9 cellular contexts compared by ENCODE assay signal in the genomic region with DNA sequence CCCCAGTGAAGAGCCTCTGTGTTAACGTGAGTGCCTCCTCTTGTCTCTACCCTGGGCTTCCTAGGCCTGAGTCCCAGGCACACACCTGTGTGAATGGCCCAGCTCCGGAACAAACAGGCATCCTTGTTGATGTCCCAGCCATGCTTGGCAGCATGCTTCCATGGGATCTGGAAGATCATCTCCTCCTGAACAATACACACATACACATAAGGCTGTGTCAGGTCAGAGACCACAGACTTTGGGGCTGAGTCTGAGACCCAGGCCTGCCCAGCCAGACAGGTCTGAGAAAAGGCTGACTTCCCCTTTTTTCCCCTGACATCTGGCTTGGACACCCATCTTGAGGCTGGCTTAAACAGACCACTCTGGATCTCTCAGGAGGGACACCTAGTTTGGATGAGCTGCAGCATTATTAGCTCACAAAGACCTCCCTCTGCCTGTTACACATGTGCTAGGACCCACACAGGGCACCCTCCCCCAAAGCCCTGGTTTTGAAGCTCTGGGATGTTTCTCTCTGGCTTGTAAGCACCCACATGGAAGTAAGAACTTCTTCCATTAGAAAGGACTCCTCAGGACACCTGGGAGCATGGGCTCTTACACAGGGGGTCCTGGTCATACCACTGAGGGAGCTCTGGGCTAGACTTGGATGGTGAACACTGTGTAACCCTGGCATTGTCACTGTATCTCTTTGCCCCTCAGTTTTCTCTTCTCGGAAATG. TPM values are rescaled to one million over a fixed set of nuclear protein-coding genes. Genes with fewer than 3 reads are reported as not detected.
DNase-seq lines count a peak whose midpoint lies in the region; ATAC-seq and TF ChIP-seq lines count a peak whose summit lies in the region.
"Had no signal": no experiment of that assay in that cellular context is flagged by ENCODE, and none has a peak within 500 bp of the region (broad histone marks: within the 10 kb centered on the region; RNA-seq: fewer than 3 reads in every experiment).

No MANE protein-coding gene starts in this region.

- CTCF ChIA-PET in Panc1 (lab: Charles Lee) = no interaction called here

- H3K79me2 ChIP-seq in GM23248 (ENCODE audit: insufficient read depth) = peaks cover 29% of the 10 kb centered on the region

- ATAC-seq in Panc1 (no peak), sciatic nerve (no peak), HG02588 (IDR thresholded peaks at IDR 0.05; ENCODE audit: unreplicated experiment) (no peak)
- ATAC-seq: mucosa of descending colon had no signal

- POLR2A ChIA-PET in Panc1 (lab: Charles Lee) = interaction anchor here (1.1 kb wide), 1 partner anchor 13 kb away, joined by 3 read pairs; no protein-coding TSS in a partner anchor

- TSS peak; percentile 69 for BruUV-seq in Panc1 (replicated peaks; lab: Mats Ljungman, UMichigan)

- 70 to 83% methylated on average over 3 of the region's 3 CpGs for WGBS in GM23248 (ENCODE audit: low coverage in 1 of 2, low lambda C conversion rate in 2 of 2, missing lambda C conversion rate in 2 of 2), 2 experiments

- H3K27me3 ChIP-seq in Panc1 (ENCODE audit: control insufficient read depth, insufficient read depth, low read length) (no peaks in the 10 kb centered on the region), GM23248 (replicated peaks; ENCODE audit: insufficient read depth) (no peaks in the 10 kb centered on the region)

- H3K9ac ChIP-seq in GM23248 = no peak overlapping the region

- in situ Hi-C loops in Panc1 (cut with HindIII; ENCODE audit: low pct_unique_long_range_greater_than_20kb, low sequenced_read_pairs) (loop anchor here (25.0 kb wide), 1 partner anchor 101 kb away; no protein-coding TSS in a partner anchor), GM23248 (cut with MboI) (no loop called here)

- H3K27ac ChIP-seq in Panc1 (ENCODE audit: low read length) (no peak overlapping the region), GM23248 (no peak overlapping the region)

- DNase-seq in Panc1 (ENCODE audit: low read depth, low spot score) (no peak), choroid plexus epithelial cell (ENCODE audit: low read depth) (no peak), sciatic nerve (ENCODE audit: low spot score) (peak; percentile 46), GM23248 (no peak), NCI-H748 (lab: John Stamatoyannopoulos, UW; ENCODE audit: unreplicated experiment) (no peak), HK-2 (ENCODE audit: unreplicated experiment) (no peak)

- H3K4me2 ChIP-seq in GM23248 (ENCODE audit: unreplicated experiment) = no peak overlapping the region

- H2AFZ ChIP-seq in GM23248 = no peak overlapping the region

- H3K4me3 ChIP-seq in GM12875 (ENCODE audit: low read depth, low read length) (peak overlapping the region; percentile 31), Panc1 (ENCODE audit: low read depth in 2 of 2, low read length in 2 of 2) (peak overlapping the region; percentile 83 to 88; a peak in 3 of 4 replicates), choroid plexus epithelial cell (ENCODE audit: low read depth, low read length) (peak overlapping the region; percentile 20), GM23248 (no peak overlapping the region)

- H3K36me3 ChIP-seq in Panc1 (ENCODE audit: control insufficient read depth, insufficient read depth, low read length) = peaks cover 5% of the 10 kb centered on the region
- H3K36me3 ChIP-seq in GM23248 (ENCODE audit: low read depth) = peaks cover 34% of the 10 kb centered on the region

- H3K9me3 ChIP-seq in Panc1 (ENCODE audit: control insufficient read depth, insufficient read depth, low read depth, low read length) = no peaks in the 10 kb centered on the region
- no peaks in the 10 kb centered on the region for H3K9me3 ChIP-seq in GM23248 (ENCODE audit: low read depth)
- H3K9me3 ChIP-seq: mucosa of descending colon had no signal

- no peaks in the 10 kb centered on the region for H3F3A ChIP-seq in GM23248 (ENCODE audit: insufficient read depth)

- intact Hi-C loops in Panc1 (cut with micrococcal nuclease; ENCODE audit: unreplicated experiment) = no loop called here
- intact Hi-C loops in sciatic nerve (cut with DNase I) = loop anchor here (10.0 kb wide), 1 partner anchor 63 kb away; no protein-coding TSS in a partner anchor

- H4K20me1 ChIP-seq in GM23248 (ENCODE audit: insufficient read depth) = peaks cover 7% of the 10 kb centered on the region; the same call in 1 of the 2 replicates

- H3K4me1 ChIP-seq in Panc1 (ENCODE audit: control insufficient read depth, insufficient read depth, low read length) (peaks cover 16% of the 10 kb centered on the region), GM23248 (ENCODE audit: insufficient read depth) (no peaks in the 10 kb centered on the region)

- H3K9me2 ChIP-seq in GM23248 (ENCODE audit: insufficient read depth) = no peaks in the 10 kb centered on the region

- TF ChIP-seq CTCF in GM12875 (IDR thresholded peaks at IDR 0.05; ENCODE audit: borderline replicate concordance, insufficient read depth, low read depth, low read length) (no peak), Panc1 (IDR thresholded peaks at IDR 0.05) (no peak), choroid plexus epithelial cell (conservative IDR thresholded peaks at IDR 0.05; ENCODE audit: low read depth, low read length) (no peak)

RNA-seq across cellular contexts. Expression of gene IRF1, which starts 2.6 kb away (rescaled TPM):
- 48.9 TPM for total RNA-seq in Panc1 (2021; ENCODE audit: unreplicated experiment)
- polyA plus RNA-seq in Panc1 (2012; ENCODE audit: insufficient read length) = 46.4 TPM
- 52.2 TPM for total RNA-seq in sciatic nerve
- total RNA-seq in GM23248 (2014; rRNA removed; shearing (Covaris generic)) = 6.2 and 10.4 TPM in 2 replicates
- 21.7 and 22.2 TPM in 2 replicates for polyA plus RNA-seq in GM23248 (2016; fragmentation: Nextera tagmentation; extraction: Ambion mirVana)

RNA-seq across cellular contexts. Expression of gene IL5, which starts 55.3 kb away (rescaled TPM):
- total RNA-seq in Panc1 (2021; ENCODE audit: unreplicated experiment) (not detected), sciatic nerve (not detected)
- polyA plus RNA-seq in Panc1 (2012; ENCODE audit: insufficient read length) = not detected
- not detected in 2 replicates for total RNA-seq in GM23248 (2014; rRNA removed; shearing (Covaris generic))
- not detected in 2 replicates for polyA plus RNA-seq in GM23248 (2016; fragmentation: Nextera tagmentation; extraction: Ambion mirVana)
- total RNA-seq: mucosa of descending colon had no signal
